ENCODE assay signal across 17 cellular contexts in genomic region chr6:53925891-53926290, GRCh38.
"Had no signal": no experiment of that assay in that cellular context is flagged by ENCODE, and none has a peak within 500 bp of the region (broad histone marks: within the 10 kb centered on the region; RNA-seq: fewer than 3 reads in every experiment).

No MANE protein-coding gene starts in this region.

- H3K27ac ChIP-seq: gastroesophageal sphincter, lower lobe of right lung had no signal

- H3K36me3 ChIP-seq: lower lobe of right lung, thoracic aorta had no signal

- DNase-seq: activated CD4-positive, alpha-beta T cell treated with anti-CD3 and anti-CD28 coated beads for 48 hours; activated CD8-positive, alpha-beta memory T cell treated with anti-CD3 and anti-CD28 coated beads for 24 hours; activated naive CD4-positive, alpha-beta T cell treated with anti-CD3 and anti-CD28 coated beads for 36 hours; cortex of kidney; effector CD8-positive, alpha-beta T cell; hippocampal formation; lower lobe of right lung; naive B cell; pancreas; stimulated activated CD4-positive, alpha-beta T cell treated with anti-CD3 and anti-CD28 coated beads, Interleukin-15, amount 100 ng/mL, for 24 hours; stimulated activated CD4-positive, alpha-beta T cell treated with anti-CD3 and anti-CD28 coated beads, Interleukin-4, amount 100 ng/mL, for 24 hours; stimulated activated naive CD8-positive, alpha-beta T cell treated with anti-CD3 and anti-CD28 coated beads, Interleukin-15, amount 100 ng/mL, for 72 hours had no signal

- H3K9me3 ChIP-seq: gastroesophageal sphincter, lower lobe of right lung, pancreas, thoracic aorta, vagina had no signal

- H3K4me3 ChIP-seq: gastroesophageal sphincter, lower lobe of right lung, pancreas, thoracic aorta, vagina had no signal

- ATAC-seq: activated T-helper 17 cell treated with anti-CD3 and anti-CD28 coated beads, Interleukin-2, amount 50 U/mL, for 72 hours; gastroesophageal sphincter; stimulated activated naive CD8-positive, alpha-beta T cell treated with anti-CD3 and anti-CD28 coated beads, Interleukin-15, amount 100 ng/mL, for 72 hours; WTC11 had no signal

- H3K27me3 ChIP-seq: gastroesophageal sphincter, pancreas, vagina had no signal
